Comparison of ENCODE assay signal across 1 cellular context in the genomic region with DNA sequence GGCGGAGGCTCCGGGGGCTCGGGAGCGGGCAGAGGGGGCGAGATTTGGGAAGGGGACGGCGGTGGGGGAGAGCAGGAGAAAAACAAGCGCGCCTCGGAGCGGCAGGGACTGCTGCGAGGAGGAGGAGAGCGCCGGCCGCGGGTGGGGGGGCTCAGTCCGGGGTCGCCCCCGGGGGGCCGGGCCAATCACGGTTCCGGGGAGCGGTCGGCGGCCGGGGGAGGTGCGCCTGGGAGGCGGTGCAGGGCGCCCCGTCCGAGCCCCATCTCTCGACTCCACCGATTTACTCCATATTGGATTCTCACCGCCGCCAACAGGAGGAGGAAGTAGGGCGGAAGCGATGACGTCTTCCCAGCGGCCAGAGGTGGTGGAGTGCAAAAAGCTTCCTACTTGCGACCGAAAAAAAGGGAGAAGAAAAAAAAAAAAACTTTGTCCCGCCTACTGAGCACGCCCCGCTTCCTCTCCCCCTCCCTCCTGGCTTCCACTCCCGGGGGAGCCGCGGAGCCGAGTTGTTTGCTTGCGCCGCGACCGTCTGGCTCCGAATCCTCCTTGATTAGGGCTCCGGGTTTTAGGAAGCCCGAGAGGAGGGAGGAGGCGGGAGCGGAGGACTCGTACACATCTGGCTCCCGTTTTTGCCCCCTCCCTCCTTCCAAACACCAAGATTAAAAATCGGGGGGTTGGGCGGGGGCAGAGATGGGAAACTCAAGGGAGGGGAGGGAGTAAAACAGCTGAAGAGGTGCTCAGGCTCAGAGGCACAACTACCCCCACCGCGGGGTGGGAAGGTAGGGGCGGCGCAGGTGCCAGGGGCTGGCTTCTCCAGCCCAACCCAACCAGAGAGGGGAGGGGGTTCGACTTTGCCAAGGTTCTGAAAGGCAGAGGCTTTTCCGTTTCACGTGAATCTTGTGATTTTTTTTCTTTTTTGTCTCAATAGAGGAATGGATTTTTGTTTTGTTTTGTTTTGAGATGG.
TF ChIP-seq lines count a peak whose summit lies in the region.

A gene with protein sequence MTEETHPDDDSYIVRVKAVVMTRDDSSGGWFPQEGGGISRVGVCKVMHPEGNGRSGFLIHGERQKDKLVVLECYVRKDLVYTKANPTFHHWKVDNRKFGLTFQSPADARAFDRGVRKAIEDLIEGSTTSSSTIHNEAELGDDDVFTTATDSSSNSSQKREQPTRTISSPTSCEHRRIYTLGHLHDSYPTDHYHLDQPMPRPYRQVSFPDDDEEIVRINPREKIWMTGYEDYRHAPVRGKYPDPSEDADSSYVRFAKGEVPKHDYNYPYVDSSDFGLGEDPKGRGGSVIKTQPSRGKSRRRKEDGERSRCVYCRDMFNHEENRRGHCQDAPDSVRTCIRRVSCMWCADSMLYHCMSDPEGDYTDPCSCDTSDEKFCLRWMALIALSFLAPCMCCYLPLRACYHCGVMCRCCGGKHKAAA (minus strand): TSS at position 373 of the 964 bp plus-strand sequence. CDS start 612 bp downstream, outside the sequence.

TF ChIP-seq in HepG2, 621 proteins besides CTCF, POLR2A, EP300 and RAD21 (continued from another document and continues in another):
- TF ChIP-seq ZNF672 (CRISPR knock-in tag; IDR thresholded peaks at IDR 0.05) (no peak; the same call in 1 of the 2 replicates), SRSF9 (IDR thresholded peaks at IDR 0.05; ENCODE audit: borderline replicate concordance, insufficient read depth, low read depth, low read length, poor library complexity, severe bottlenecking) (no peak), ZNF616 (CRISPR knock-in tag; IDR thresholded peaks at IDR 0.05; ENCODE audit: low read depth) (no peak; the same call in 1 of the 2 replicates), ZNF563 (CRISPR knock-in tag; IDR thresholded peaks at IDR 0.05) (no peak; the same call in 1 of the 2 replicates), CEBPG (CRISPR knock-in tag; IDR thresholded peaks at IDR 0.05) (peak; percentile 74), ZNF883 (CRISPR knock-in tag; IDR thresholded peaks at IDR 0.05; ENCODE audit: not compliant biosample characterization) (no peak), TRIM24 (CRISPR knock-in tag; IDR thresholded peaks at IDR 0.05) (no peak), ZNF180 (CRISPR knock-in tag; IDR thresholded peaks at IDR 0.05; ENCODE audit: borderline replicate concordance, low read depth) (no peak), SALL2 (CRISPR knock-in tag; IDR thresholded peaks at IDR 0.05) (peak; percentile 15; the same call in 1 of the 2 replicates), ZNF7 (CRISPR knock-in tag; IDR thresholded peaks at IDR 0.05) (no peak), LCORL (IDR thresholded peaks at IDR 0.05) (peak; percentile 85), LCORL (CRISPR knock-in tag; IDR thresholded peaks at IDR 0.05) (peak; percentile 95), ARNT (IDR thresholded peaks at IDR 0.05) (no peak), ZNF17 (CRISPR knock-in tag; IDR thresholded peaks at IDR 0.05) (0 out of 2 replicates have a peak, but pooled peaks have one; percentile 70), ZNF292 (CRISPR knock-in tag; IDR thresholded peaks at IDR 0.05; ENCODE audit: borderline replicate concordance, low read depth) (no peak), ZGPAT (CRISPR knock-in tag; IDR thresholded peaks at IDR 0.05) (peak; percentile 97), ZFP91 (CRISPR knock-in tag; IDR thresholded peaks at IDR 0.05; ENCODE audit: borderline replicate concordance) (peak; percentile 93), ZNF564 (CRISPR knock-in tag; IDR thresholded peaks at IDR 0.05) (no peak), ELF3 (CRISPR knock-in tag; IDR thresholded peaks at IDR 0.05) (peak; percentile 97), ZSCAN21 (CRISPR knock-in tag; IDR thresholded peaks at IDR 0.05; ENCODE audit: borderline replicate concordance) (no peak), KDM4B (CRISPR knock-in tag; IDR thresholded peaks at IDR 0.05) (0 out of 2 replicates have a peak, but pooled peaks have one; percentile 80), AHR (CRISPR knock-in tag; IDR thresholded peaks at IDR 0.05) (peak; percentile 80; the same call in 1 of the 2 replicates), ZNF230 (CRISPR knock-in tag; IDR thresholded peaks at IDR 0.05) (peak; percentile 72; the same call in 1 of the 2 replicates), NFATC3 (CRISPR knock-in tag; IDR thresholded peaks at IDR 0.05) (no peak), ZFP36 (IDR thresholded peaks at IDR 0.05; ENCODE audit: borderline replicate concordance, low read depth, low read length, partially characterized antibody) (no peak), MTA1 (CRISPR knock-in tag; IDR thresholded peaks at IDR 0.05; ENCODE audit: borderline replicate concordance) (peak; percentile 86)
- TF ChIP-seq, protein P1, sequence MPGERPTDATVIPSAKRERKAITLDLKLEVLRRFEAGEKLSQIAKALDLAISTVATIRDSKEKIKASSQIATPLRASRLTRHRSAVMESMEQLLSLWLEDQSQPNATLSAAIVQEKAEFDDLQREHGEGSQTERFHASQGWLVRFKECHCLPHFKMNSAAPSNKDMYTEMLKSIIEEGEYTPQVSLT (CRISPR knock-in tag; IDR thresholded peaks at IDR 0.05; ENCODE audit: borderline replicate concordance, low read depth): no peak; the same call in 1 of the 2 replicates
- TF ChIP-seq, protein P2, sequence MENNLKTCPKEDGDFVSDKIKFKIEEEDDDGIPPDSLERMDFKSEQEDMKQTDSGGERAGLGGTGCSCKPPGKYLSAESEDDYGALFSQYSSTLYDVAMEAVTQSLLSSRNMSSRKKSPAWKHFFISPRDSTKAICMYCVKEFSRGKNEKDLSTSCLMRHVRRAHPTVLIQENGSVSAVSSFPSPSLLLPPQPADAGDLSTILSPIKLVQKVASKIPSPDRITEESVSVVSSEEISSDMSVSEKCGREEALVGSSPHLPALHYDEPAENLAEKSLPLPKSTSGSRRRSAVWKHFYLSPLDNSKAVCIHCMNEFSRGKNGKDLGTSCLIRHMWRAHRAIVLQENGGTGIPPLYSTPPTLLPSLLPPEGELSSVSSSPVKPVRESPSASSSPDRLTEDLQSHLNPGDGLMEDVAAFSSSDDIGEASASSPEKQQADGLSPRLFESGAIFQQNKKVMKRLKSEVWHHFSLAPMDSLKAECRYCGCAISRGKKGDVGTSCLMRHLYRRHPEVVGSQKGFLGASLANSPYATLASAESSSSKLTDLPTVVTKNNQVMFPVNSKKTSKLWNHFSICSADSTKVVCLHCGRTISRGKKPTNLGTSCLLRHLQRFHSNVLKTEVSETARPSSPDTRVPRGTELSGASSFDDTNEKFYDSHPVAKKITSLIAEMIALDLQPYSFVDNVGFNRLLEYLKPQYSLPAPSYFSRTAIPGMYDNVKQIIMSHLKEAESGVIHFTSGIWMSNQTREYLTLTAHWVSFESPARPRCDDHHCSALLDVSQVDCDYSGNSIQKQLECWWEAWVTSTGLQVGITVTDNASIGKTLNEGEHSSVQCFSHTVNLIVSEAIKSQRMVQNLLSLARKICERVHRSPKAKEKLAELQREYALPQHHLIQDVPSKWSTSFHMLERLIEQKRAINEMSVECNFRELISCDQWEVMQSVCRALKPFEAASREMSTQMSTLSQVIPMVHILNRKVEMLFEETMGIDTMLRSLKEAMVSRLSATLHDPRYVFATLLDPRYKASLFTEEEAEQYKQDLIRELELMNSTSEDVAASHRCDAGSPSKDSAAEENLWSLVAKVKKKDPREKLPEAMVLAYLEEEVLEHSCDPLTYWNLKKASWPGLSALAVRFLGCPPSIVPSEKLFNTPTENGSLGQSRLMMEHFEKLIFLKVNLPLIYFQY (CRISPR knock-in tag; IDR thresholded peaks at IDR 0.05; ENCODE audit: borderline replicate concordance): peak; percentile 94
- TF ChIP-seq, protein P3, sequence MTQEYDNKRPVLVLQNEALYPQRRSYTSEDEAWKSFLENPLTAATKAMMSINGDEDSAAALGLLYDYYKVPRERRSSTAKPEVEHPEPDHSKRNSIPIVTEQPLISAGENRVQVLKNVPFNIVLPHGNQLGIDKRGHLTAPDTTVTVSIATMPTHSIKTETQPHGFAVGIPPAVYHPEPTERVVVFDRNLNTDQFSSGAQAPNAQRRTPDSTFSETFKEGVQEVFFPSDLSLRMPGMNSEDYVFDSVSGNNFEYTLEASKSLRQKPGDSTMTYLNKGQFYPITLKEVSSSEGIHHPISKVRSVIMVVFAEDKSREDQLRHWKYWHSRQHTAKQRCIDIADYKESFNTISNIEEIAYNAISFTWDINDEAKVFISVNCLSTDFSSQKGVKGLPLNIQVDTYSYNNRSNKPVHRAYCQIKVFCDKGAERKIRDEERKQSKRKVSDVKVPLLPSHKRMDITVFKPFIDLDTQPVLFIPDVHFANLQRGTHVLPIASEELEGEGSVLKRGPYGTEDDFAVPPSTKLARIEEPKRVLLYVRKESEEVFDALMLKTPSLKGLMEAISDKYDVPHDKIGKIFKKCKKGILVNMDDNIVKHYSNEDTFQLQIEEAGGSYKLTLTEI (CRISPR knock-in tag; conservative IDR thresholded peaks at IDR 0.05): no peak
- TF ChIP-seq, protein P4, sequence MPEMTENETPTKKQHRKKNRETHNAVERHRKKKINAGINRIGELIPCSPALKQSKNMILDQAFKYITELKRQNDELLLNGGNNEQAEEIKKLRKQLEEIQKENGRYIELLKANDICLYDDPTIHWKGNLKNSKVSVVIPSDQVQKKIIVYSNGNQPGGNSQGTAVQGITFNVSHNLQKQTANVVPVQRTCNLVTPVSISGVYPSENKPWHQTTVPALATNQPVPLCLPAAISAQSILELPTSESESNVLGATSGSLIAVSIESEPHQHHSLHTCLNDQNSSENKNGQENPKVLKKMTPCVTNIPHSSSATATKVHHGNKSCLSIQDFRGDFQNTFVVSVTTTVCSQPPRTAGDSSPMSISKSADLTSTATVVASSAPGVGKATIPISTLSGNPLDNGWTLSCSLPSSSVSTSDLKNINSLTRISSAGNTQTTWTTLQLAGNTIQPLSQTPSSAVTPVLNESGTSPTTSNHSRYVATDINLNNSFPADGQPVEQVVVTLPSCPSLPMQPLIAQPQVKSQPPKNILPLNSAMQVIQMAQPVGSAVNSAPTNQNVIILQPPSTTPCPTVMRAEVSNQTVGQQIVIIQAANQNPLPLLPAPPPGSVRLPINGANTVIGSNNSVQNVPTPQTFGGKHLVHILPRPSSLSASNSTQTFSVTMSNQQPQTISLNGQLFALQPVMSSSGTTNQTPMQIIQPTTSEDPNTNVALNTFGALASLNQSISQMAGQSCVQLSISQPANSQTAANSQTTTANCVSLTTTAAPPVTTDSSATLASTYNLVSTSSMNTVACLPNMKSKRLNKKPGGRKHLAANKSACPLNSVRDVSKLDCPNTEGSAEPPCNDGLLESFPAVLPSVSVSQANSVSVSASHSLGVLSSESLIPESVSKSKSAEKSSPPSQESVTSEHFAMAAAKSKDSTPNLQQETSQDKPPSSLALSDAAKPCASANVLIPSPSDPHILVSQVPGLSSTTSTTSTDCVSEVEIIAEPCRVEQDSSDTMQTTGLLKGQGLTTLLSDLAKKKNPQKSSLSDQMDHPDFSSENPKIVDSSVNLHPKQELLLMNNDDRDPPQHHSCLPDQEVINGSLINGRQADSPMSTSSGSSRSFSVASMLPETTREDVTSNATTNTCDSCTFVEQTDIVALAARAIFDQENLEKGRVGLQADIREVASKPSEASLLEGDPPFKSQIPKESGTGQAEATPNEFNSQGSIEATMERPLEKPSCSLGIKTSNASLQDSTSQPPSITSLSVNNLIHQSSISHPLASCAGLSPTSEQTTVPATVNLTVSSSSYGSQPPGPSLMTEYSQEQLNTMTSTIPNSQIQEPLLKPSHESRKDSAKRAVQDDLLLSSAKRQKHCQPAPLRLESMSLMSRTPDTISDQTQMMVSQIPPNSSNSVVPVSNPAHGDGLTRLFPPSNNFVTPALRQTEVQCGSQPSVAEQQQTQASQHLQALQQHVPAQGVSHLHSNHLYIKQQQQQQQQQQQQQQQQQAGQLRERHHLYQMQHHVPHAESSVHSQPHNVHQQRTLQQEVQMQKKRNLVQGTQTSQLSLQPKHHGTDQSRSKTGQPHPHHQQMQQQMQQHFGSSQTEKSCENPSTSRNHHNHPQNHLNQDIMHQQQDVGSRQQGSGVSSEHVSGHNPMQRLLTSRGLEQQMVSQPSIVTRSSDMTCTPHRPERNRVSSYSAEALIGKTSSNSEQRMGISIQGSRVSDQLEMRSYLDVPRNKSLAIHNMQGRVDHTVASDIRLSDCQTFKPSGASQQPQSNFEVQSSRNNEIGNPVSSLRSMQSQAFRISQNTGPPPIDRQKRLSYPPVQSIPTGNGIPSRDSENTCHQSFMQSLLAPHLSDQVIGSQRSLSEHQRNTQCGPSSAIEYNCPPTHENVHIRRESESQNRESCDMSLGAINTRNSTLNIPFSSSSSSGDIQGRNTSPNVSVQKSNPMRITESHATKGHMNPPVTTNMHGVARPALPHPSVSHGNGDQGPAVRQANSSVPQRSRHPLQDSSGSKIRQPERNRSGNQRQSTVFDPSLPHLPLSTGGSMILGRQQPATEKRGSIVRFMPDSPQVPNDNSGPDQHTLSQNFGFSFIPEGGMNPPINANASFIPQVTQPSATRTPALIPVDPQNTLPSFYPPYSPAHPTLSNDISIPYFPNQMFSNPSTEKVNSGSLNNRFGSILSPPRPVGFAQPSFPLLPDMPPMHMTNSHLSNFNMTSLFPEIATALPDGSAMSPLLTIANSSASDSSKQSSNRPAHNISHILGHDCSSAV (CRISPR knock-in tag; IDR thresholded peaks at IDR 0.05; ENCODE audit: borderline replicate concordance): 0 out of 2 replicates have a peak, but pooled peaks have one; percentile 33
- TF ChIP-seq, protein P5, sequence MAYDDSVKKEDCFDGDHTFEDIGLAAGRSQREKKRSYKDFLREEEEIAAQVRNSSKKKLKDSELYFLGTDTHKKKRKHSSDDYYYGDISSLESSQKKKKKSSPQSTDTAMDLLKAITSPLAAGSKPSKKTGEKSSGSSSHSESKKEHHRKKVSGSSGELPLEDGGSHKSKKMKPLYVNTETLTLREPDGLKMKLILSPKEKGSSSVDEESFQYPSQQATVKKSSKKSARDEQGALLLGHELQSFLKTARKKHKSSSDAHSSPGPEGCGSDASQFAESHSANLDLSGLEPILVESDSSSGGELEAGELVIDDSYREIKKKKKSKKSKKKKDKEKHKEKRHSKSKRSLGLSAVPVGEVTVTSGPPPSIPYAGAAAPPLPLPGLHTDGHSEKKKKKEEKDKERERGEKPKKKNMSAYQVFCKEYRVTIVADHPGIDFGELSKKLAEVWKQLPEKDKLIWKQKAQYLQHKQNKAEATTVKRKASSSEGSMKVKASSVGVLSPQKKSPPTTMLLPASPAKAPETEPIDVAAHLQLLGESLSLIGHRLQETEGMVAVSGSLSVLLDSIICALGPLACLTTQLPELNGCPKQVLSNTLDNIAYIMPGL (CRISPR knock-in tag; IDR thresholded peaks at IDR 0.05; ENCODE audit: borderline replicate concordance in 1 of 2, low read depth in 1 of 2): peak; percentile 93 to 94
